12 cellular contexts compared by ENCODE assay signal in genomic region chr16:28537964-28538732, GRCh38. TPM values are rescaled to one million over a fixed set of nuclear protein-coding genes. Genes with fewer than 3 reads are reported as not detected.
A peak's percentile ranks its signal among the peaks of the same experiment; 100 is the strongest.
DNase-seq lines count a peak whose midpoint lies in the region; ATAC-seq and TF ChIP-seq lines count a peak whose summit lies in the region.
"Had no signal": no experiment of that assay in that cellular context is flagged by ENCODE, and none has a peak within 500 bp of the region (broad histone marks: within the 10 kb centered on the region; RNA-seq: fewer than 3 reads in every experiment).

No MANE protein-coding gene starts in this region.

- no peaks in the 10 kb centered on the region for H4K20me1 ChIP-seq in PC-9 (ENCODE audit: insufficient read depth)

- ATAC-seq in mucosa of descending colon (peak; percentile 1), thoracic aorta (ENCODE audit: insufficient number of reproducible peaks, low FRiP score, low read depth) (no peak), GM18909 (IDR thresholded peaks at IDR 0.05; ENCODE audit: poor library complexity, unreplicated experiment) (no peak), HG02840 (IDR thresholded peaks at IDR 0.05; ENCODE audit: low FRiP score, unreplicated experiment) (no peak)

- TSS peak; percentile 66 for BruUV-seq in PC-9 (replicated peaks; lab: Mats Ljungman, UMichigan)

- no peaks in the 10 kb centered on the region for H3K36me3 ChIP-seq in PC-9 (ENCODE audit: low read depth)
- no peaks in the 10 kb centered on the region for H3K36me3 ChIP-seq in colonic mucosa
- H3K36me3 ChIP-seq in mucosa of descending colon (ENCODE audit: low read depth) = no peaks in the 10 kb centered on the region
- H3K36me3 ChIP-seq in thoracic aorta = peaks cover 22% of the 10 kb centered on the region

- H3K9ac ChIP-seq in colonic mucosa (ENCODE audit: low read depth in 2 of 2, low read length in 2 of 2) = peak overlapping the region; percentile 69 to 87

- no peaks in the 10 kb centered on the region for H3K9me3 Mint-ChIP-seq in activated CD4-positive, alpha-beta T cell treated with anti-CD3 and anti-CD28 coated beads, Interleukin-2, amount 10 ng/mL, durations not matched to agents 24 days and 14 days

- H3K9me3 ChIP-seq in PC-9 (ENCODE audit: insufficient read depth, low read depth) (no peaks in the 10 kb centered on the region), colonic mucosa (no peaks in the 10 kb centered on the region), mucosa of descending colon (no peaks in the 10 kb centered on the region), thoracic aorta (no peaks in the 10 kb centered on the region)

- H3K9me2 ChIP-seq in PC-9 (ENCODE audit: insufficient read depth) = no peaks in the 10 kb centered on the region

- TF ChIP-seq CTCF in PC-9 (conservative IDR thresholded peaks at IDR 0.05) (no peak), colonic mucosa (IDR thresholded peaks at IDR 0.05) (no peak), mucosa of descending colon (IDR thresholded peaks at IDR 0.05) (no peak), thoracic aorta (IDR thresholded peaks at IDR 0.05) (no peak)

- peaks cover 20% of the 10 kb centered on the region for H3K4me1 ChIP-seq in PC-9 (replicated peaks; ENCODE audit: insufficient read depth)
- H3K4me1 ChIP-seq in colonic mucosa = peaks cover 4% of the 10 kb centered on the region
- H3K4me1 ChIP-seq in mucosa of descending colon (ENCODE audit: low read depth) = peaks cover 28% of the 10 kb centered on the region
- peaks cover 24 to 39% of the 10 kb centered on the region in 2 donors for H3K4me1 ChIP-seq in thoracic aorta (ENCODE audit: control insufficient read depth in 1 of 2, low read depth in 2 of 2)

- no peaks in the 10 kb centered on the region for H3K27me3 ChIP-seq in PC-9 (ENCODE audit: insufficient read depth, low read depth)
- no peaks in the 10 kb centered on the region for H3K27me3 ChIP-seq in colonic mucosa
- H3K27me3 ChIP-seq in thoracic aorta (replicated peaks; ENCODE audit: insufficient read depth) = no peaks in the 10 kb centered on the region

- H3K27ac ChIP-seq in PC-9 (peak overlapping the region; percentile 27; the same call in 1 of the 2 replicates), colonic mucosa (peak overlapping the region; percentile 90), thoracic aorta (peak overlapping the region; percentile 84 to 88)

- peak overlapping the region; percentile 61; the same call in 1 of the 2 replicates for H2AFZ ChIP-seq in PC-9

- H3K4me2 ChIP-seq in PC-9 = peak overlapping the region; percentile 57

- no peaks in the 10 kb centered on the region for H3K27me3 Mint-ChIP-seq in activated CD4-positive, alpha-beta T cell treated with anti-CD3 and anti-CD28 coated beads, Interleukin-2, amount 10 ng/mL, durations not matched to agents 24 days and 14 days
- H3K27me3 Mint-ChIP-seq: activated naive CD8-positive, alpha-beta T cell had no signal

- H3K79me2 ChIP-seq in PC-9 (ENCODE audit: low read depth) = no peaks in the 10 kb centered on the region

- no peak overlapping the region for H3K27ac Mint-ChIP-seq in activated CD4-positive, alpha-beta T cell treated with anti-CD3 and anti-CD28 coated beads, Interleukin-2, amount 10 ng/mL, durations not matched to agents 24 days and 14 days
- H3K27ac Mint-ChIP-seq: activated naive CD8-positive, alpha-beta T cell had no signal

- DNase-seq in PC-9 = no peak
- peak; percentile 41 for DNase-seq in colonic mucosa
- peak in 2 of 3 donors; percentile 58 to 60 for DNase-seq in mucosa of descending colon
- no peak for DNase-seq in thoracic aorta (ENCODE audit: low spot score)
- DNase-seq in OCI-M1 (lab: John Stamatoyannopoulos, UW) = no peak
- DNase-seq in activated CD4-positive, alpha-beta T cell treated with anti-CD3 and anti-CD28 coated beads, Interleukin-2, amount 10 ng/mL, durations not matched to agents 24 days and 14 days = no peak
- DNase-seq: activated CD4-positive, CD25-positive, alpha-beta regulatory T cell; stimulated activated CD4-positive, alpha-beta T cell treated with anti-CD3 and anti-CD28 coated beads, Interleukin-15, amount 100 ng/mL, for 24 hours had no signal

- CTCF ChIA-PET in PC-9 (lab: Charles Lee) = interaction anchor here (0.6 kb wide), 1 partner anchor 19 kb away, joined by 3 read pairs; no protein-coding TSS in a partner anchor

- H3K4me1 Mint-ChIP-seq in activated CD4-positive, alpha-beta T cell treated with anti-CD3 and anti-CD28 coated beads, Interleukin-2, amount 10 ng/mL, durations not matched to agents 24 days and 14 days = peaks cover 17% of the 10 kb centered on the region

- H3K4me3 ChIP-seq in PC-9 = peak overlapping the region; percentile 36; the same call in 1 of the 2 replicates
- H3K4me3 ChIP-seq in colonic mucosa = peak overlapping the region; percentile 45
- peak overlapping the region; percentile 20 for H3K4me3 ChIP-seq in mucosa of descending colon
- H3K4me3 ChIP-seq in thoracic aorta = peak overlapping the region; percentile 79

- intact Hi-C loops in PC-9 (cut with micrococcal nuclease; ENCODE audit: unreplicated experiment) = no loop called here
- intact Hi-C loops in colonic mucosa (cut with DNase I) = no loop called here
- intact Hi-C loops in mucosa of descending colon (cut with DNase I, micrococcal nuclease) = no loop called here
- intact Hi-C loops in activated CD4-positive, alpha-beta T cell treated with anti-CD3 and anti-CD28 coated beads, Interleukin-2, amount 10 ng/mL, durations not matched to agents 24 days and 14 days (cut with micrococcal nuclease) = no loop called here

- peaks cover 7% of the 10 kb centered on the region; the same call in 1 of the 2 replicates for H3F3A ChIP-seq in PC-9 (ENCODE audit: insufficient read depth, low read depth)

- POLR2A ChIA-PET in PC-9 (lab: Charles Lee; ENCODE audit: unreplicated experiment) = no interaction called here

- no peak overlapping the region for H3K4me3 Mint-ChIP-seq in activated CD4-positive, alpha-beta T cell treated with anti-CD3 and anti-CD28 coated beads, Interleukin-2, amount 10 ng/mL, durations not matched to agents 24 days and 14 days
- H3K4me3 Mint-ChIP-seq: activated naive CD8-positive, alpha-beta T cell had no signal

- H3K36me3 Mint-ChIP-seq in activated CD4-positive, alpha-beta T cell treated with anti-CD3 and anti-CD28 coated beads, Interleukin-2, amount 10 ng/mL, durations not matched to agents 24 days and 14 days (ENCODE audit: low read depth) = no peaks in the 10 kb centered on the region
- H3K36me3 Mint-ChIP-seq: activated naive CD8-positive, alpha-beta T cell had no signal

RNA-seq across cellular contexts. Expression of gene NUPR1, which starts 0.6 kb away (rescaled TPM):
- 17.3 and 21.3 TPM in 2 replicates for total RNA-seq in PC-9 (2021)
- total RNA-seq in colonic mucosa = 100 to 1,000 TPM in 1 of 2 donors, 10 to 100 TPM in 1; 87.0 to 128 TPM
- 100 to 1,000 TPM in 2 of 3 donors, 10 to 100 TPM in 1; 51.7 to 145 (median 129) TPM for total RNA-seq in mucosa of descending colon
- total RNA-seq in thoracic aorta = 10 to 100 TPM; 17.7 to 53.5 TPM
- total RNA-seq in activated CD4-positive, alpha-beta T cell treated with anti-CD3 and anti-CD28 coated beads, Interleukin-2, amount 10 ng/mL, durations not matched to agents 24 days and 14 days = not detected in 2 replicates

RNA-seq across cellular contexts. Expression of gene SGF29, which starts 15.6 kb away (rescaled TPM):
- total RNA-seq in PC-9 (2021) (45.3 and 51.1 TPM in 2 replicates), colonic mucosa (10 to 100 TPM; 17.4 to 19.3 TPM), mucosa of descending colon (10 to 100 TPM; 21.6 to 45.9 (median 25.9) TPM), thoracic aorta (10 to 100 TPM; 17.8 to 26.9 TPM)
- 33.6 and 42.5 TPM in 2 replicates for total RNA-seq in activated CD4-positive, alpha-beta T cell treated with anti-CD3 and anti-CD28 coated beads, Interleukin-2, amount 10 ng/mL, durations not matched to agents 24 days and 14 days

RNA-seq across cellular contexts. Expression of gene IL27, which starts 31.5 kb away (rescaled TPM):
- total RNA-seq in PC-9 (2021) (not detected in 2 replicates), colonic mucosa (not detected), mucosa of descending colon (not detected), thoracic aorta (1 to 10 TPM in 1 of 2 donors, under 1 TPM in 1; 0.68 to 2.5 TPM)
- total RNA-seq in activated CD4-positive, alpha-beta T cell treated with anti-CD3 and anti-CD28 coated beads, Interleukin-2, amount 10 ng/mL, durations not matched to agents 24 days and 14 days = not detected in 2 replicates
- total RNA-seq: LHCN-M2 had no signal

RNA-seq across cellular contexts. Expression of gene APOBR, which starts 43.7 kb away (rescaled TPM):
- 2.4 and 2.5 TPM in 2 replicates for total RNA-seq in PC-9 (2021)
- total RNA-seq in colonic mucosa = 10 to 100 TPM; 60.8 to 87.4 TPM
- 10 to 100 TPM; 28.8 to 65.4 (median 57.2) TPM for total RNA-seq in mucosa of descending colon
- 1 to 10 TPM; 1.1 to 3.4 TPM for total RNA-seq in thoracic aorta
- 4.0 and 4.1 TPM in 2 replicates for total RNA-seq in activated CD4-positive, alpha-beta T cell treated with anti-CD3 and anti-CD28 coated beads, Interleukin-2, amount 10 ng/mL, durations not matched to agents 24 days and 14 days
- total RNA-seq: LHCN-M2 had no signal

RNA-seq across cellular contexts. Expression of gene CLN3, which starts 46.3 kb away (rescaled TPM):
- total RNA-seq in PC-9 (2021) = 59.1 and 70.3 TPM in 2 replicates
- total RNA-seq in colonic mucosa = 100 to 1,000 TPM; 101 to 123 TPM
- 100 to 1,000 TPM in 2 of 3 donors, 10 to 100 TPM in 1; 73.4 to 125 (median 101) TPM for total RNA-seq in mucosa of descending colon
- 10 to 100 TPM; 16.9 to 25.2 TPM for total RNA-seq in thoracic aorta
- 26.1 and 27.7 TPM in 2 replicates for total RNA-seq in activated CD4-positive, alpha-beta T cell treated with anti-CD3 and anti-CD28 coated beads, Interleukin-2, amount 10 ng/mL, durations not matched to agents 24 days and 14 days

Comparison
In these comparisons a context has a peak if more than half of its experiments do, and no peak if none do; other contexts are left out.
1. DNase-seq: peak in colonic mucosa (single experiment) and mucosa of descending colon (2 of 3); none in PC-9 (0 of 2), thoracic aorta (single experiment), OCI-M1 (single experiment) and activated CD4-positive, alpha-beta T cell treated with anti-CD3 and anti-CD28 coated beads, Interleukin-2, amount 10 ng/mL, durations not matched to agents 24 days and 14 days (single experiment).
2. H3K27ac ChIP-seq: peak in every context shown above with its lines; median percentile 90 in colonic mucosa; 86 in thoracic aorta; 27 in PC-9.
3. H3K4me3 ChIP-seq: peak in every context shown above with its lines; median percentile 79 in thoracic aorta; 45 in colonic mucosa; 36 in PC-9; 20 in mucosa of descending colon.
4. RNA of gene NUPR1, which starts 0.6 kb away (total RNA-seq): 51.7 to 145 TPM in mucosa of descending colon, 87.0 to 128 TPM in colonic mucosa, 17.7 to 53.5 TPM in thoracic aorta and 17.3 to 21.3 TPM in PC-9; not detected in activated CD4-positive, alpha-beta T cell treated with anti-CD3 and anti-CD28 coated beads, Interleukin-2, amount 10 ng/mL, durations not matched to agents 24 days and 14 days; every median in the first group is over 10 times any median in the second.